ENCODE assay signal across 8 cellular contexts in genomic region chr2:240149943-240150784, GRCh38. TPM values are rescaled to one million over a fixed set of nuclear protein-coding genes. Genes with fewer than 3 reads are reported as not detected.
DNase-seq lines count a peak whose midpoint lies in the region; ATAC-seq and TF ChIP-seq lines count a peak whose summit lies in the region.

No MANE protein-coding gene starts in this region.

- peaks cover 0 to 81% (median 0%) of the 10 kb centered on the region in 4 donors for H3K27me3 ChIP-seq in esophagus squamous epithelium

- no peak for ATAC-seq in GM21619 (IDR thresholded peaks at IDR 0.05; ENCODE audit: unreplicated experiment)

- H3K36me3 ChIP-seq in esophagus squamous epithelium, result no peaks in the 10 kb centered on the region

- H3K27ac ChIP-seq in esophagus squamous epithelium, result no peak overlapping the region

- TF ChIP-seq POLR2A in esophagus squamous epithelium (IDR thresholded peaks at IDR 0.05), result no peak

- H3K4me1 ChIP-seq in esophagus squamous epithelium, result no peaks in the 10 kb centered on the region

- DNase-seq in DMS153 treated with DMSO at 0.1 percent for 48 hours (lab: John Stamatoyannopoulos, UW; ENCODE audit: unreplicated experiment), result peak; percentile 11
- DNase-seq in DMS153 (lab: John Stamatoyannopoulos, UW), result no peak
- DNase-seq in LHCN-M2 (ENCODE audit: low read depth), result peak; percentile 14
- DNase-seq in activated CD4-positive, alpha-beta T cell treated with anti-CD3 and anti-CD28 coated beads, Interleukin-2, amount 50 U/mL, for 1 hour, result peak; percentile 32
- DNase-seq in esophagus squamous epithelium (lab: John Stamatoyannopoulos, UW), result no peak
- peak; percentile 19 for DNase-seq in occipital lobe (lab: John Stamatoyannopoulos, UW)
- no peak for DNase-seq in NCI-H446 treated with DMSO at 0.1 percent for 48 hours (lab: John Stamatoyannopoulos, UW)

- 45 to 70% methylated on average over 2 to 5 of the region's 12 CpGs for WGBS in esophagus squamous epithelium, 2 donors

- intact Hi-C loops in esophagus squamous epithelium (cut with DNase I), result no loop called here

- peak; percentile 12 to 75 (median 53) for TF ChIP-seq CTCF in esophagus squamous epithelium (IDR thresholded peaks at IDR 0.05)

- H3K9me3 ChIP-seq in esophagus squamous epithelium, result no peaks in the 10 kb centered on the region

- no peak overlapping the region for H3K4me3 ChIP-seq in esophagus squamous epithelium

RNA-seq across cellular contexts. Expression of gene OTOS, which starts 9.7 kb away (rescaled TPM):
- total RNA-seq in LHCN-M2 (2014; rRNA removed), result not detected in 2 replicates
- not detected for polyA plus RNA-seq in LHCN-M2 (2012)
- total RNA-seq in esophagus squamous epithelium, result not detected
- total RNA-seq in occipital lobe, result 0.94 TPM

RNA-seq across cellular contexts. Expression of gene COPS9, which starts 14.1 kb away (rescaled TPM):
- 132 and 140 TPM in 2 replicates for total RNA-seq in LHCN-M2 (2014; rRNA removed)
- polyA plus RNA-seq in LHCN-M2 (2012), result 564 TPM
- 100 to 1,000 TPM; 103 to 225 (median 195) TPM for total RNA-seq in esophagus squamous epithelium
- 81.1 TPM for total RNA-seq in occipital lobe

Comparison
In these comparisons a context has a peak if more than half of its experiments do, and no peak if none do; other contexts are left out.
1. DNase-seq: peak in DMS153 treated with DMSO at 0.1 percent for 48 hours (single experiment), LHCN-M2 (single experiment), activated CD4-positive, alpha-beta T cell treated with anti-CD3 and anti-CD28 coated beads, Interleukin-2, amount 50 U/mL, for 1 hour (single experiment) and occipital lobe (single experiment); none in DMS153 (single experiment), esophagus squamous epithelium (single experiment) and NCI-H446 treated with DMSO at 0.1 percent for 48 hours (single experiment).